19 cellular contexts compared by ENCODE assay signal in the genomic region with DNA sequence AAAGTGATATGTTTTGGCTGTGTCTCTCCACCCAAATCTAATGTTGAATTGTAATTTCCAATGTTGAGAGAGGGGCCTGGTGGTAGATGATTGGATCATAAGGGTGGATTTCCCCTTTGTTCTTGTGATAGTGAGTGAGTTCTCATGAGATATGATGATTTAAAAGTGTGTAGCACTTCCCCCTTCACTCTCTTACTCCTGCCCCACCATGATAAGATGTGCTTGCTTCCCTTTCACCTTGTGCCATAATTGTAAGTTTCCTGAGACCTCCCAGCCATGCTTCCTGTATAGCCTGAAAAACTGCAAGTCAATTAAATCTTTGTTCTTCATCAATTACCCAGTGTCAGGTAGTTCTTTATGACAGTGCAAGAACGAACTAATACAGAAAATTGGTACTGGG.
"Had no signal": no experiment of that assay in that cellular context is flagged by ENCODE, and none has a peak within 500 bp of the region (broad histone marks: within the 10 kb centered on the region; RNA-seq: fewer than 3 reads in every experiment).

No MANE protein-coding gene starts in this region.

- ATAC-seq: SK-N-SH treated with all-trans-retinoic acid at 6 μM for 48 hours had no signal

- H3K36me3 ChIP-seq: SJCRH30 had no signal

- H3K27ac ChIP-seq: KMS-11, RWPE1, SJCRH30 had no signal

- H3K4me3 ChIP-seq: SJCRH30 had no signal

- H3K9me3 ChIP-seq: SJCRH30 had no signal

- DNase-seq: Kasumi-1, MM.1S, NCI-H1092, NCI-H1105 treated with DMSO at 0.1 percent for 48 hours, NCI-H1417 treated with DMSO at 0.1 percent for 48 hours, NCI-H146, NCI-H1694 treated with DMSO at 0.1 percent for 48 hours, NCI-H1930, NCI-H2081, NCI-H2107, NCI-H2227 treated with DMSO at 0.1 percent for 48 hours, NCI-H524, NCI-H526 treated with DMSO at 0.1 percent for 48 hours, NCI-H774, SHP77, SJCRH30 had no signal

- H3K27me3 ChIP-seq: SJCRH30 had no signal
